ENCODE assay signal across 1 cellular context in genomic region chr9:127406799-127407504, GRCh38.
TF ChIP-seq lines count a peak whose summit lies in the region.

No MANE protein-coding gene starts in this region.

TF ChIP-seq in H1, 55 proteins besides CTCF, POLR2A, EP300 and RAD21:
- no peak for TF ChIP-seq KDM4A (IDR thresholded peaks at IDR 0.05; ENCODE audit: low read depth, low read length, severe bottlenecking)
- no peak for TF ChIP-seq KDM1A (IDR thresholded peaks at IDR 0.05; ENCODE audit: borderline replicate concordance, low read length)
- no peak for TF ChIP-seq BRCA1 (IDR thresholded peaks at IDR 0.05; ENCODE audit: low read depth, low read length)
- no peak for TF ChIP-seq CREB1 (IDR thresholded peaks at IDR 0.05)
- TF ChIP-seq EGR1 (IDR thresholded peaks at IDR 0.05; ENCODE audit: borderline replicate concordance, low read depth, low read length) = no peak
